ENCODE assay signal across 8 cellular contexts in the genomic region with DNA sequence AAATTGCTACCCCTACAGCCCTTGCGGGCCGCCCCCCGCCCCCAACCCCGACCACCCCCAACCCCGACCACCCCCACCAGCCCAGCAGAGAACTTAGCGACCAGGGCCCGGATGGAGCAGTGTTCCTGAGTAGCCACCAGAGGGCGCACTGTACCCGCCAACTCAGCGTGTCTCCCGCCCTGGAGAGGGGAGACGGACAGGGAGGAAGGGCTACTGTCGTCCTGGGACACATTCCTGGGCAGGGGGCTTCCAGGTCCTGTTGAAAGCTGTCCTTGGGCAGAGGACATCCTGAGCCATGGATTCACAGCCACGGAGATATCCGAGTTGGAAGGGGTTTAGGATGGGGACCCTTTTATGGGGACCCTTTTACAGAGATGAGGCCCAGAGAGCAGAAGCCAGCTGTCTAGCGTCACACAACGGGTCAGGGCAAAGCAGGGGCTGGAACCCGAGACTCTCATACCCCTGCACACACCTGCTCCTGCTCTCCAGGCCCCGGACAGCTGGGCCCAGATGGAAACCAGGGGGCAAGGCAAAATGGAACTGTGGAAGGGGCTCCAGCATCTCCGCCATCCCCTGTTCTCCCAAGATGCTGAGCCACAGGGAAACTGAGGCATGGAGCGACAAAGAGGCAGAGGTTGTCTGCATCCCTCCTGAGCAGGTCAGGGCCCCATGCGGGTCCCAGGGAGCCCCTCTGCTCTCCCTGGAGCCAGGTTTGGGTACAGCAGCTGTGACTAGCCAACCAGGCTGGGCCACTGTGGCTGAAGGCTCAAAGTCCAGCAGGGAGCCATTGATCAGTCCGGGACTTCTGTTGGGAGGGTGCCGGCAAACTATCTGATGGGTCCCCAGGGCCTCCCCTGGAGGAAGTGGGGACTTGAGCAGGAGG. TPM values are rescaled to one million over a fixed set of nuclear protein-coding genes. Genes with fewer than 3 reads are reported as not detected.
DNase-seq lines count a peak whose midpoint lies in the region; ATAC-seq lines count a peak whose summit lies in the region.

No MANE protein-coding gene starts in this region.

- H3K27me3 Mint-ChIP-seq in activated CD4-positive, alpha-beta memory T cell treated with anti-CD3 and anti-CD28 coated beads for 36 hours: peaks cover 2% of the 10 kb centered on the region

- CTCF ChIA-PET in activated CD4-positive, alpha-beta memory T cell treated with anti-CD3 and anti-CD28 coated beads for 36 hours (lab: Charles Lee): interaction anchor here (0.8 to 9.4 kb wide), 28 partner anchors 9 to 767 kb away, joined by 3 to 445 read pairs (median 4); a partner anchor contains a TSS

- ATAC-seq in HG02759 (IDR thresholded peaks at IDR 0.05; ENCODE audit: unreplicated experiment) (peak; percentile 41), HG03457 (IDR thresholded peaks at IDR 0.05; ENCODE audit: unreplicated experiment) (no peak)

- POLR2A ChIA-PET in activated CD4-positive, alpha-beta memory T cell treated with anti-CD3 and anti-CD28 coated beads for 36 hours (lab: Charles Lee): interaction anchor here (1.5 to 1.6 kb wide), 2 partner anchors 63 to 64 kb away, joined by 3 to 12 read pairs; no protein-coding TSS in a partner anchor

- DNase-seq in DMS153 treated with DMSO at 0.1 percent for 48 hours (lab: John Stamatoyannopoulos, UW; ENCODE audit: unreplicated experiment): peak; percentile 71
- peak; percentile 23 to 61 for DNase-seq in NCI-H526 (lab: John Stamatoyannopoulos, UW)
- peak; percentile 83 for DNase-seq in activated CD4-positive, alpha-beta memory T cell treated with anti-CD3 and anti-CD28 coated beads for 36 hours
- DNase-seq in ecto neural progenitor cell (ENCODE audit: low spot score): peak; percentile 89
- peak; percentile 82 for DNase-seq in medulla oblongata (ENCODE audit: extremely low spot score)
- DNase-seq in stimulated activated CD8-positive, alpha-beta memory T cell treated with anti-CD3 and anti-CD28 coated beads, Interleukin-2, amount 100 ng/mL, for 1 hour (ENCODE audit: low read depth in 2 of 2): peak; percentile 47 to 52

- no peak overlapping the region for H3K4me3 Mint-ChIP-seq in activated CD4-positive, alpha-beta memory T cell treated with anti-CD3 and anti-CD28 coated beads for 36 hours

- no peaks in the 10 kb centered on the region for H3K9me3 Mint-ChIP-seq in activated CD4-positive, alpha-beta memory T cell treated with anti-CD3 and anti-CD28 coated beads for 36 hours

- H3K4me1 Mint-ChIP-seq in activated CD4-positive, alpha-beta memory T cell treated with anti-CD3 and anti-CD28 coated beads for 36 hours (ENCODE audit: low read depth): peaks cover 5% of the 10 kb centered on the region

- no peak overlapping the region for H3K27ac Mint-ChIP-seq in activated CD4-positive, alpha-beta memory T cell treated with anti-CD3 and anti-CD28 coated beads for 36 hours

- intact Hi-C loops in activated CD4-positive, alpha-beta memory T cell treated with anti-CD3 and anti-CD28 coated beads for 36 hours (cut with micrococcal nuclease): loop anchor here (1.0 kb wide), 2 partner anchors 129 to 147 kb away; no protein-coding TSS in a partner anchor

- H3K36me3 Mint-ChIP-seq in activated CD4-positive, alpha-beta memory T cell treated with anti-CD3 and anti-CD28 coated beads for 36 hours: no peaks in the 10 kb centered on the region

RNA-seq across cellular contexts. Expression of a gene that starts 25.0 kb away (rescaled TPM):
- total RNA-seq in activated CD4-positive, alpha-beta memory T cell treated with anti-CD3 and anti-CD28 coated beads for 36 hours: 100 to 1,000 TPM; 190 to 196 TPM

RNA-seq across cellular contexts. Expression of a gene that starts 59.2 kb away (rescaled TPM):
- total RNA-seq in activated CD4-positive, alpha-beta memory T cell treated with anti-CD3 and anti-CD28 coated beads for 36 hours: under 1 TPM in 1 of 2 experiments, not detected in 1; 0.34 TPM
